18 cellular contexts compared by ENCODE assay signal in the genomic region with DNA sequence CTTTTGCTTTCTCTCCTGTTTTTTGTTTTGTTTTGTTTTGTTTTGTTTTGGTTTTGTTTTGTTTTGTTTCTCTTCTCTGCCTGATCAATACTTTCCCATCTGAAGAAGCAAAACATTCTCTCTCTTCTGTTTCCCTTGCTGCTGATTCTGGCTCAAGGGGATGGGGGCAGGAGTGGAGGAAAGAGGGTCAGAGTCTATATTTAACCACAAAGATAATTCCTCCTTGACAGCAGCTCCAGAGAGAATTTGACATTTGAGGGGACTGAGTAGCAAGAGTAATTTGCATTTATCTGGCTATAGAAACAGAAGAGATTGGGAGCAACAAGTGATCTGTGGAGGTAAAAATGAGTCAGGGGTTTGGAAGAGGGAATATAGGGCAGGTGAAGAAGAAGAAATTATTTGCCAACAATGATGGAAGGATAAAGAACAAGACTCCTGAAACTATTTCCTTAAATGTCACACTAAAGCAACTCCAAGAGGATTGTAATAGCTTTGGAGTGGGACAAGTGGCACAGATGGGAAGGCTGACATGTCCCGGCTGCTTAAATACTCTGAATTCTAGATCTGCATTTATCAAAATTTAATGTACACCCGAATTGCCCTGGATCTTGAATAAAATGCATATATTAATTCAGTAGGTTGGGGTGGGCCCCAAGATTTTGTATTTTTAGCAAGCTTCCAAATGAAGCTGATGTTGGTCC.
"Had no signal": no experiment of that assay in that cellular context is flagged by ENCODE, and none has a peak within 500 bp of the region (broad histone marks: within the 10 kb centered on the region; RNA-seq: fewer than 3 reads in every experiment).

No MANE protein-coding gene starts in this region.

- H3K4me3 ChIP-seq: SJCRH30 had no signal

- H3K4me1 ChIP-seq: SJCRH30 had no signal

- H3K9me3 ChIP-seq: SJCRH30 had no signal

- H3K27ac ChIP-seq: SJCRH30 had no signal

- H3K36me3 ChIP-seq: SJCRH30 had no signal

- DNase-seq: KBM-7, MV-4-11, NCI-H1048, NCI-H1105, NCI-H1436 treated with DMSO at 0.1 percent for 48 hours, NCI-H1694, NCI-H187 treated with DMSO at 0.1 percent for 48 hours, NCI-H2029 treated with DMSO at 0.1 percent for 48 hours, NCI-H2171, NCI-H226, NCI-H446, NCI-H510A, NCI-H524 treated with DMSO at 0.1 percent for 48 hours, NCI-H69, NCI-H774, RPMI8226, SHP77 treated with DMSO at 0.1 percent for 48 hours, SJCRH30 had no signal
